13 cellular contexts compared by ENCODE assay signal in the genomic region with DNA sequence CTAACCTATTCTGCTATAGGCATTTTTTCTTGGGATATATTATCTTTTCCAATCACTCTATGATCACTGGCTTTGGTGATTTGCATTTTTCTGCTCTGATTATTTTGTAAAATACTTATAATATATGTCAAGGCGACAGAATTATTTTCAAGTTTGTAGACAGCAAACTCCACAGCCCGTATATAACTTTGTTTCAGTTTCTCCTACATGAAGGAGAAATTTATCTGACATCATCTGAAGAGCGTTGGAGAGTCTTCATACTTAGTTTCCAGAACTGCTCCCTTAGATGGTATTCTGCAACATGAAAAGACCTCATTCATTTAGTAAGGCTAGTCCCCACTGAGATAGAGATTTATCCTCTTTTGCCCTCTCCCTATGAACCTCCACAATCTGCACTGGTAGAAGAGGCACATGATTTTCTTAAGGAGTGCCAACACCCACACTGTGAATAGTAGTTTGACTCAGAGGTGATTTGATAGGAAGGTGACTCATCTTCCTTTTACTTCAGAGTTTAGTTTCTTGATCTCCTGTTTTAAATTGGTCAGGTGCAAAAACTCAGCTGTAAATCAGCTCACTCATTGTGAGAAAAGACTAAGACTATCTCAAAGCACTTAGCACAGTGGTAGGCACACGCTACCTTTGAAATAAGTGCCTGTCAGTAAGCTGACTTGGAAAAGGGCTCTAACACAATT.
DNase-seq lines count a peak whose midpoint lies in the region; ATAC-seq, FAIRE-seq and TF ChIP-seq lines count a peak whose summit lies in the region.
"Had no signal": no experiment of that assay in that cellular context is flagged by ENCODE, and none has a peak within 500 bp of the region (broad histone marks: within the 10 kb centered on the region; RNA-seq: fewer than 3 reads in every experiment).

No MANE protein-coding gene starts in this region.

- TF ChIP-seq CTCF in foreskin fibroblast (IDR thresholded peaks at IDR 0.05; ENCODE audit: low read depth, low read length) (no peak), upper lobe of right lung (IDR thresholded peaks at IDR 0.05) (no peak)

- H3K27me3 ChIP-seq in upper lobe of right lung: no peaks in the 10 kb centered on the region
- H3K27me3 ChIP-seq: BLaER1, SJSA1 had no signal

- H3K9me3 ChIP-seq in upper lobe of right lung: no peaks in the 10 kb centered on the region
- H3K9me3 ChIP-seq: BLaER1 had no signal

- H3K4me1 ChIP-seq in upper lobe of right lung: no peaks in the 10 kb centered on the region
- H3K4me1 ChIP-seq: BLaER1, SJSA1 had no signal

- peaks cover 0 to 3% of the 10 kb centered on the region in 2 donors for H3K36me3 Mint-ChIP-seq in activated T-cell treated with anti-CD3 and anti-CD28 coated beads, Interleukin-2, amount 50 U/mL, for 72 hours (ENCODE audit: insufficient read depth in 2 of 2)
- H3K36me3 Mint-ChIP-seq: activated CD4-positive, alpha-beta memory T cell treated with anti-CD3 and anti-CD28 coated beads for 36 hours had no signal

- DNase-seq in activated T-cell treated with anti-CD3 and anti-CD28 coated beads, Interleukin-2, amount 50 U/mL, for 72 hours: peak in 1 of 2 donors; percentile 2
- DNase-seq in activated T-cell treated with anti-CD3 and anti-CD28 coated beads for 4 hours (no peak), RCC 7860 (ENCODE audit: low spot score) (peak; percentile 38), foreskin fibroblast (peak; percentile 40 to 74), upper lobe of right lung (no peak), NCI-H510A treated with DMSO at 0.1 percent for 48 hours (lab: John Stamatoyannopoulos, UW) (no peak), C1 segment of cervical spinal cord (lab: John Stamatoyannopoulos, UW) (no peak)
- DNase-seq in stimulated activated CD4-positive, alpha-beta T cell treated with anti-CD3 and anti-CD28 coated beads, Interleukin-2, amount 100 ng/mL, for 24 hours: no peak
- DNase-seq: activated CD4-positive, alpha-beta memory T cell treated with anti-CD3 and anti-CD28 coated beads for 36 hours; NCI-H1694 treated with DMSO at 0.1 percent for 48 hours had no signal

- no peak overlapping the region for H3K27ac Mint-ChIP-seq in activated T-cell treated with anti-CD3 and anti-CD28 coated beads, Interleukin-2, amount 50 U/mL, for 72 hours
- H3K27ac Mint-ChIP-seq: activated CD4-positive, alpha-beta memory T cell treated with anti-CD3 and anti-CD28 coated beads for 36 hours had no signal

- peak overlapping the region; percentile 35 to 45 for H3K4me3 Mint-ChIP-seq in activated T-cell treated with anti-CD3 and anti-CD28 coated beads, Interleukin-2, amount 50 U/mL, for 72 hours
- H3K4me3 Mint-ChIP-seq: activated CD4-positive, alpha-beta memory T cell treated with anti-CD3 and anti-CD28 coated beads for 36 hours had no signal

- peak; percentile 92 to 98 for ATAC-seq in activated T-cell treated with anti-CD3 and anti-CD28 coated beads, Interleukin-2, amount 50 U/mL, for 72 hours (replicated peaks in 1 of 2)
- peak; percentile 10 for ATAC-seq in upper lobe of right lung
- ATAC-seq: sciatic nerve had no signal

- no peaks in the 10 kb centered on the region for H3K36me3 ChIP-seq in upper lobe of right lung
- H3K36me3 ChIP-seq: BLaER1, SJSA1 had no signal

- H3K9me3 Mint-ChIP-seq in activated T-cell treated with anti-CD3 and anti-CD28 coated beads, Interleukin-2, amount 50 U/mL, for 72 hours: peaks cover 9 to 10% of the 10 kb centered on the region in 2 donors

- H3K27me3 Mint-ChIP-seq in activated T-cell treated with anti-CD3 and anti-CD28 coated beads, Interleukin-2, amount 50 U/mL, for 72 hours (ENCODE audit: low read depth): no peaks in the 10 kb centered on the region
- H3K27me3 Mint-ChIP-seq: activated CD4-positive, alpha-beta memory T cell treated with anti-CD3 and anti-CD28 coated beads for 36 hours had no signal

- H3K4me1 Mint-ChIP-seq in activated T-cell treated with anti-CD3 and anti-CD28 coated beads, Interleukin-2, amount 50 U/mL, for 72 hours (ENCODE audit: low read depth): peaks cover 12% of the 10 kb centered on the region

- H3K4me3 ChIP-seq in foreskin fibroblast (ENCODE audit: low read depth in 1 of 2, low read length in 2 of 2): no peak overlapping the region
- no peak overlapping the region for H3K4me3 ChIP-seq in upper lobe of right lung
- H3K4me3 ChIP-seq: BLaER1, SJSA1 had no signal

- no peak for FAIRE-seq in RCC 7860 (lab: Jason Lieb, UNC)

- intact Hi-C loops in upper lobe of right lung (cut with DNase I): no loop called here

- H3K27ac ChIP-seq in upper lobe of right lung: no peak overlapping the region
- H3K27ac ChIP-seq: BLaER1, SJSA1 had no signal

Comparison
In these comparisons a context has a peak if more than half of its experiments do, and no peak if none do; other contexts are left out.
1. DNase-seq: peak in RCC 7860 (single experiment) and foreskin fibroblast (2 of 2); none in activated T-cell treated with anti-CD3 and anti-CD28 coated beads for 4 hours (single experiment), upper lobe of right lung (single experiment), stimulated activated CD4-positive, alpha-beta T cell treated with anti-CD3 and anti-CD28 coated beads, Interleukin-2, amount 100 ng/mL, for 24 hours (0 of 2), NCI-H510A treated with DMSO at 0.1 percent for 48 hours (single experiment) and C1 segment of cervical spinal cord (0 of 14).